Comparison of ENCODE assay signal across 2 cellular contexts in the genomic region with DNA sequence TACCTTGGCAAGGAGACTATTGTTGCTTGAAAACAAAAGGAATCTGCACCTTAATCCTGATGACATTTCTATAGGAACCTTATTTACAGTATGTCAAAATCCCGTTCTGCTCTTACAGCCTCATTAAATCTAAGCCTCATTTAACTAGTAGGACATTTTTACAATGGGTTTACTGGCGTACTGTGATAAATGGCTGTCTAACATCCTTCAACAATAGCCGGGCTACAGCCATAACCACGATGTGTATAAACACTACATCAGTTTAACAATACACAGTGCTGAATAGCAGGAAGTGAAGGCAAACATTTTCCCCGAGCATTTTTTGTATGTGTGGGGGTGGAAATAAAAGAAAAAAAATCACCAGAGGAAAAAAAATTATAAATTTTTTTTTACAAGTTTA.
TF ChIP-seq lines count a peak whose summit lies in the region.

No MANE protein-coding gene starts in this region.

TF ChIP-seq in HEK293, 187 proteins besides CTCF, POLR2A, EP300 and RAD21 (continued from another document and continues in another):
- 0 out of 2 replicates have a peak, but pooled peaks have one; percentile 25 for TF ChIP-seq ZNF596 (tag by site-specific recombination; IDR thresholded peaks at IDR 0.05)
- TF ChIP-seq ZNF184 (tag by site-specific recombination; IDR thresholded peaks at IDR 0.05), result no peak
- no peak for TF ChIP-seq HOXC10 (CRISPR knock-in tag; IDR thresholded peaks at IDR 0.05)
- TF ChIP-seq, protein P1, sequence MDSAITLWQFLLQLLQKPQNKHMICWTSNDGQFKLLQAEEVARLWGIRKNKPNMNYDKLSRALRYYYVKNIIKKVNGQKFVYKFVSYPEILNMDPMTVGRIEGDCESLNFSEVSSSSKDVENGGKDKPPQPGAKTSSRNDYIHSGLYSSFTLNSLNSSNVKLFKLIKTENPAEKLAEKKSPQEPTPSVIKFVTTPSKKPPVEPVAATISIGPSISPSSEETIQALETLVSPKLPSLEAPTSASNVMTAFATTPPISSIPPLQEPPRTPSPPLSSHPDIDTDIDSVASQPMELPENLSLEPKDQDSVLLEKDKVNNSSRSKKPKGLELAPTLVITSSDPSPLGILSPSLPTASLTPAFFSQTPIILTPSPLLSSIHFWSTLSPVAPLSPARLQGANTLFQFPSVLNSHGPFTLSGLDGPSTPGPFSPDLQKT (IDR thresholded peaks at IDR 0.05; ENCODE audit: borderline replicate concordance, low read depth, low read length), result no peak
- no peak for TF ChIP-seq ZSCAN23 (tag by site-specific recombination; IDR thresholded peaks at IDR 0.05)
- peak; percentile 83 for TF ChIP-seq FEZF1 (tag by site-specific recombination; IDR thresholded peaks at IDR 0.05)
- TF ChIP-seq ZNF530 (tag by site-specific recombination; IDR thresholded peaks at IDR 0.05; ENCODE audit: low read depth), result no peak
- TF ChIP-seq BCL11B (tag by site-specific recombination; IDR thresholded peaks at IDR 0.05; ENCODE audit: low read depth), result no peak
- TF ChIP-seq, protein P2, sequence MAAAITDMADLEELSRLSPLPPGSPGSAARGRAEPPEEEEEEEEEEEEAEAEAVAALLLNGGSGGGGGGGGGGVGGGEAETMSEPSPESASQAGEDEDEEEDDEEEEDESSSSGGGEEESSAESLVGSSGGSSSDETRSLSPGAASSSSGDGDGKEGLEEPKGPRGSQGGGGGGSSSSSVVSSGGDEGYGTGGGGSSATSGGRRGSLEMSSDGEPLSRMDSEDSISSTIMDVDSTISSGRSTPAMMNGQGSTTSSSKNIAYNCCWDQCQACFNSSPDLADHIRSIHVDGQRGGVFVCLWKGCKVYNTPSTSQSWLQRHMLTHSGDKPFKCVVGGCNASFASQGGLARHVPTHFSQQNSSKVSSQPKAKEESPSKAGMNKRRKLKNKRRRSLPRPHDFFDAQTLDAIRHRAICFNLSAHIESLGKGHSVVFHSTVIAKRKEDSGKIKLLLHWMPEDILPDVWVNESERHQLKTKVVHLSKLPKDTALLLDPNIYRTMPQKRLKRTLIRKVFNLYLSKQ (tag by site-specific recombination; IDR thresholded peaks at IDR 0.05; ENCODE audit: borderline replicate concordance), result no peak
- TF ChIP-seq ZNF433 (tag by site-specific recombination; IDR thresholded peaks at IDR 0.05; ENCODE audit: low read depth), result no peak
- TF ChIP-seq, protein P3, sequence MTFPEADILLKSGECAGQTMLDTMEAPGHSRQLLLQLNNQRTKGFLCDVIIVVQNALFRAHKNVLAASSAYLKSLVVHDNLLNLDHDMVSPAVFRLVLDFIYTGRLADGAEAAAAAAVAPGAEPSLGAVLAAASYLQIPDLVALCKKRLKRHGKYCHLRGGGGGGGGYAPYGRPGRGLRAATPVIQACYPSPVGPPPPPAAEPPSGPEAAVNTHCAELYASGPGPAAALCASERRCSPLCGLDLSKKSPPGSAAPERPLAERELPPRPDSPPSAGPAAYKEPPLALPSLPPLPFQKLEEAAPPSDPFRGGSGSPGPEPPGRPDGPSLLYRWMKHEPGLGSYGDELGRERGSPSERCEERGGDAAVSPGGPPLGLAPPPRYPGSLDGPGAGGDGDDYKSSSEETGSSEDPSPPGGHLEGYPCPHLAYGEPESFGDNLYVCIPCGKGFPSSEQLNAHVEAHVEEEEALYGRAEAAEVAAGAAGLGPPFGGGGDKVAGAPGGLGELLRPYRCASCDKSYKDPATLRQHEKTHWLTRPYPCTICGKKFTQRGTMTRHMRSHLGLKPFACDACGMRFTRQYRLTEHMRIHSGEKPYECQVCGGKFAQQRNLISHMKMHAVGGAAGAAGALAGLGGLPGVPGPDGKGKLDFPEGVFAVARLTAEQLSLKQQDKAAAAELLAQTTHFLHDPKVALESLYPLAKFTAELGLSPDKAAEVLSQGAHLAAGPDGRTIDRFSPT (tag by site-specific recombination; IDR thresholded peaks at IDR 0.05), result peak; percentile 44; the same call in 1 of the 2 replicates
- TF ChIP-seq IKZF3 (tag by site-specific recombination; IDR thresholded peaks at IDR 0.05), result peak; percentile 74
- TF ChIP-seq ZNF792 (tag by site-specific recombination; IDR thresholded peaks at IDR 0.05), result no peak
- no peak for TF ChIP-seq ZNF202 (tag by site-specific recombination; IDR thresholded peaks at IDR 0.05; ENCODE audit: borderline replicate concordance)
- no peak for TF ChIP-seq ZNF768 (tag by site-specific recombination; IDR thresholded peaks at IDR 0.05)
- TF ChIP-seq, protein P4, sequence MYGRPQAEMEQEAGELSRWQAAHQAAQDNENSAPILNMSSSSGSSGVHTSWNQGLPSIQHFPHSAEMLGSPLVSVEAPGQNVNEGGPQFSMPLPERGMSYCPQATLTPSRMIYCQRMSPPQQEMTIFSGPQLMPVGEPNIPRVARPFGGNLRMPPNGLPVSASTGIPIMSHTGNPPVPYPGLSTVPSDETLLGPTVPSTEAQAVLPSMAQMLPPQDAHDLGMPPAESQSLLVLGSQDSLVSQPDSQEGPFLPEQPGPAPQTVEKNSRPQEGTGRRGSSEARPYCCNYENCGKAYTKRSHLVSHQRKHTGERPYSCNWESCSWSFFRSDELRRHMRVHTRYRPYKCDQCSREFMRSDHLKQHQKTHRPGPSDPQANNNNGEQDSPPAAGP (tag by site-specific recombination; IDR thresholded peaks at IDR 0.05), result no peak
- TF ChIP-seq, protein P5, sequence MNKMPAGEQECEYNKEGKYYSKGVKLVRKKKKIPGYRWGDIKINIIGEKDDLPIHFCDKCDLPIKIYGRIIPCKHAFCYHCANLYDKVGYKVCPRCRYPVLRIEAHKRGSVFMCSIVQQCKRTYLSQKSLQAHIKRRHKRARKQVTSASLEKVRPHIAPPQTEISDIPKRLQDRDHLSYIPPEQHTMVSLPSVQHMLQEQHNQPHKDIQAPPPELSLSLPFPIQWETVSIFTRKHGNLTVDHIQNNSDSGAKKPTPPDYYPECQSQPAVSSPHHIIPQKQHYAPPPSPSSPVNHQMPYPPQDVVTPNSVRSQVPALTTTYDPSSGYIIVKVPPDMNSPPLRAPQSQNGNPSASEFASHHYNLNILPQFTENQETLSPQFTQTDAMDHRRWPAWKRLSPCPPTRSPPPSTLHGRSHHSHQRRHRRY (tag by site-specific recombination; IDR thresholded peaks at IDR 0.05), result no peak
- no peak for TF ChIP-seq ZNF214 (tag by site-specific recombination; IDR thresholded peaks at IDR 0.05; ENCODE audit: borderline replicate concordance)

TF ChIP-seq in HepG2, 621 proteins besides CTCF, POLR2A, EP300 and RAD21:
- TF ChIP-seq, protein P6, sequence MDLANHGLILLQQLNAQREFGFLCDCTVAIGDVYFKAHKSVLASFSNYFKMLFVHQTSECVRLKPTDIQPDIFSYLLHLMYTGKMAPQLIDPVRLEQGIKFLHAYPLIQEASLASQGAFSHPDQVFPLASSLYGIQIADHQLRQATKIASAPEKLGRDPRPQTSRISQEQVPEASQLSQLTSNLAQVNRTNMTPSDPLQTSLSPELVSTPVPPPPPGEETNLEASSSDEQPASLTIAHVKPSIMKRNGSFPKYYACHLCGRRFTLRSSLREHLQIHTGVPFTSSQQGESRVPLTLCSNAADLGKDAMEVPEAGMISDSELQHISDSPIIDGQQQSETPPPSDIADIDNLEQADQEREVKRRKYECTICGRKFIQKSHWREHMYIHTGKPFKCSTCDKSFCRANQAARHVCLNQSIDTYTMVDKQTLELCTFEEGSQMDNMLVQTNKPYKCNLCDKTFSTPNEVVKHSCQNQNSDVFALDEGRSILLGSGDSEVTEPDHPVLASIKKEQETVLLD (CRISPR knock-in tag; IDR thresholded peaks at IDR 0.05; ENCODE audit: low read depth), result no peak
- TF ChIP-seq SOX13 (IDR thresholded peaks at IDR 0.05) (no peak), SOX13 (CRISPR knock-in tag; conservative IDR thresholded peaks at IDR 0.05 in 1 of 2, IDR thresholded peaks at IDR 0.05 in 1 of 2) (no peak), ZBTB8A (CRISPR knock-in tag; IDR thresholded peaks at IDR 0.05; ENCODE audit: borderline replicate concordance, low read depth) (no peak), KLF11 (CRISPR knock-in tag; IDR thresholded peaks at IDR 0.05) (no peak), SNRNP70 (IDR thresholded peaks at IDR 0.05; ENCODE audit: low read depth, low read length) (no peak), SP5 (CRISPR knock-in tag; IDR thresholded peaks at IDR 0.05; ENCODE audit: borderline replicate concordance, low read depth) (no peak), SAP130 (CRISPR knock-in tag; IDR thresholded peaks at IDR 0.05; ENCODE audit: low read depth) (no peak), GABPA (IDR thresholded peaks at IDR 0.05; ENCODE audit: low read depth, low read length) (no peak), GABPA (CRISPR knock-in tag; IDR thresholded peaks at IDR 0.05; ENCODE audit: low read depth) (no peak)
- TF ChIP-seq, protein P7, sequence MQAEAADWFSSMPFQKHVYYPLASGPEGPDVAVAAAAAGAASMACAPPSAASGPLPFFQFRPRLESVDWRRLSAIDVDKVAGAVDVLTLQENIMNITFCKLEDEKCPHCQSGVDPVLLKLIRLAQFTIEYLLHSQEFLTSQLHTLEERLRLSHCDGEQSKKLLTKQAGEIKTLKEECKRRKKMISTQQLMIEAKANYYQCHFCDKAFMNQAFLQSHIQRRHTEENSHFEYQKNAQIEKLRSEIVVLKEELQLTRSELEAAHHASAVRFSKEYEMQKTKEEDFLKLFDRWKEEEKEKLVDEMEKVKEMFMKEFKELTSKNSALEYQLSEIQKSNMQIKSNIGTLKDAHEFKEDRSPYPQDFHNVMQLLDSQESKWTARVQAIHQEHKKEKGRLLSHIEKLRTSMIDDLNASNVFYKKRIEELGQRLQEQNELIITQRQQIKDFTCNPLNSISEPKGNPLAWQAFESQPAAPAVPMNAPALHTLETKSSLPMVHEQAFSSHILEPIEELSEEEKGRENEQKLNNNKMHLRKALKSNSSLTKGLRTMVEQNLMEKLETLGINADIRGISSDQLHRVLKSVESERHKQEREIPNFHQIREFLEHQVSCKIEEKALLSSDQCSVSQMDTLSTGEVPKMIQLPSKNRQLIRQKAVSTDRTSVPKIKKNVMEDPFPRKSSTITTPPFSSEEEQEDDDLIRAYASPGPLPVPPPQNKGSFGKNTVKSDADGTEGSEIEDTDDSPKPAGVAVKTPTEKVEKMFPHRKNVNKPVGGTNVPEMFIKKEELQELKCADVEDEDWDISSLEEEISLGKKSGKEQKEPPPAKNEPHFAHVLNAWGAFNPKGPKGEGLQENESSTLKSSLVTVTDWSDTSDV (CRISPR knock-in tag; IDR thresholded peaks at IDR 0.05), result no peak
- TF ChIP-seq, protein P8, sequence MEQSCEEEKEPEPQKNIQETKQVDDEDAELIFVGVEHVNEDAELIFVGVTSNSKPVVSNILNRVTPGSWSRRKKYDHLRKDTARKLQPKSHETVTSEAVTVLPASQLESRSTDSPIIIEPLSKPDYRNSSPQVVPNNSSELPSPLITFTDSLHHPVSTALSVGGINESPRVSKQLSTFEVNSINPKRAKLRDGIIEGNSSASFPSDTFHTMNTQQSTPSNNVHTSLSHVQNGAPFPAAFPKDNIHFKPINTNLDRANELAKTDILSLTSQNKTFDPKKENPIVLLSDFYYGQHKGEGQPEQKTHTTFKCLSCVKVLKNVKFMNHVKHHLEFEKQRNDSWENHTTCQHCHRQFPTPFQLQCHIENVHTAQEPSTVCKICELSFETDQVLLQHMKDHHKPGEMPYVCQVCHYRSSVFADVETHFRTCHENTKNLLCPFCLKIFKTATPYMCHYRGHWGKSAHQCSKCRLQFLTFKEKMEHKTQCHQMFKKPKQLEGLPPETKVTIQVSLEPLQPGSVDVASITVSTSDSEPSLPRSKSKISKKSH (CRISPR knock-in tag; IDR thresholded peaks at IDR 0.05; ENCODE audit: borderline replicate concordance), result no peak
- TF ChIP-seq, protein P9, sequence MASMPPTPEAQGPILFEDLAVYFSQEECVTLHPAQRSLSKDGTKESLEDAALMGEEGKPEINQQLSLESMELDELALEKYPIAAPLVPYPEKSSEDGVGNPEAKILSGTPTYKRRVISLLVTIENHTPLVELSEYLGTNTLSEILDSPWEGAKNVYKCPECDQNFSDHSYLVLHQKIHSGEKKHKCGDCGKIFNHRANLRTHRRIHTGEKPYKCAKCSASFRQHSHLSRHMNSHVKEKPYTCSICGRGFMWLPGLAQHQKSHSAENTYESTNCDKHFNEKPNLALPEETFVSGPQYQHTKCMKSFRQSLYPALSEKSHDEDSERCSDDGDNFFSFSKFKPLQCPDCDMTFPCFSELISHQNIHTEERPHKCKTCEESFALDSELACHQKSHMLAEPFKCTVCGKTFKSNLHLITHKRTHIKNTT (CRISPR knock-in tag; IDR thresholded peaks at IDR 0.05), result no peak
